In the genomic region with DNA sequence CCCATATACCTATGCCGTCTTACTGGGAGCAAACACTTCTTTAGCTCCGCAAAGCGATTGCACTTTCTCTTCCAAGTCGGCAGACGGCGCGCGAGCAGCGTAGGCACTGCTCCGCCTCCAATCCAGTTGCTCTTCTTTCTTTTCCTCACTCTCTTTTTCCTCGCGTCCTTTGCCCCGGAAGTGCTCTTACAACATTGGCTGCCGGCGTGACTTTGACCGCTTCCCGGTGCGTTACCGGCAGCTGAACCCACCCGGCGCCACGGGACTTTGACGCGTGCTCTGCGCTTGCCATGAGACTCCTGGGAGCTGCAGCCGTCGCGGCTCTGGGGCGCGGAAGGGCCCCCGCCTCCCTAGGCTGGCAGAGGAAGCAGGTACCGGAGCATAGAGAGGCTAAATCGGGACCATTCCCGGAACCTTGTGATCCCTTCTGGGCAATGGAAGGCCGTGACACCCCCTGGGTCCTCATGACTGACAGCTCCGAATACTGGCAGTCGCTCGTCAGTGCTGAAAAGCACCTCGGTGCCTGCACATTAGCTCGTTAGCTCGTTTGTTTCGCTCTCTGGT, we compare ENCODE assay signal across 8 cellular contexts. TPM values are rescaled to one million over a fixed set of nuclear protein-coding genes. Genes with fewer than 3 reads are reported as not detected.
DNase-seq lines count a peak whose midpoint lies in the region; ATAC-seq and TF ChIP-seq lines count a peak whose summit lies in the region.

A gene (plus strand): TSS at position 183 of the 564 bp plus-strand sequence. CDS start 108 bp downstream, at position 291.

- H3K4me3 ChIP-seq in IMR-90 (ENCODE audit: insufficient read depth, low read depth, low read length): peak within 1 kb of the TSS; percentile 81

- peak within 1 kb of the TSS; percentile 9; the same call in 1 of the 2 replicates for H2AK5ac ChIP-seq in IMR-90 (ENCODE audit: low read depth, low read length)

- no peak within 1 kb of the TSS for H2BK20ac ChIP-seq in IMR-90 (ENCODE audit: low read depth, low read length)

- H3K4me1 ChIP-seq in IMR-90 (ENCODE audit: control insufficient read depth, insufficient read depth, low read length): no peaks in the 10 kb centered on the region

- peak within 1 kb of the TSS; percentile 61 for H3K4ac ChIP-seq in IMR-90 (ENCODE audit: low read depth, low read length)

- CTCF ChIA-PET in IMR-90 (lab: Yijun Ruan, JAX): interaction anchor here (0.5 to 2.9 kb wide), 15 partner anchors 12 to 191 kb away, joined by 3 to 9 read pairs (median 4); no protein-coding TSS in a partner anchor

- peak within 1 kb of the TSS; percentile 25 for H3K56ac ChIP-seq in IMR-90 (ENCODE audit: extremely low read depth, insufficient read depth, low read length)

- no peaks in the 10 kb centered on the region for H4K20me1 ChIP-seq in IMR-90 (ENCODE audit: insufficient read depth, low read length)

- 0% methylated on average over 19 of the region's 42 CpGs; no CpG with 5 or more reads in 1 of the 2 experiments for WGBS in IMR-90 (ENCODE audit: extremely low coverage in 2 of 2, insufficient read length in 1 of 2), 2 experiments

- H4K5ac ChIP-seq in IMR-90 (ENCODE audit: low read depth, low read length): peak within 1 kb of the TSS; percentile 59

- peak within 1 kb of the TSS; percentile 93 for H2AK9ac ChIP-seq in IMR-90 (replicated peaks; ENCODE audit: low read depth, low read length, poor library complexity)

- H3K18ac ChIP-seq in IMR-90 (ENCODE audit: low read depth, low read length): no peak within 1 kb of the TSS

- peak within 1 kb of the TSS; percentile 71 for H3K4me2 ChIP-seq in IMR-90 (ENCODE audit: low read depth, low read length)

- no peaks in the 10 kb centered on the region for H3K9me3 ChIP-seq in IMR-90 (ENCODE audit: control insufficient read depth, insufficient read depth, low read length)

- peak within 1 kb of the TSS; percentile 98 for H2AFZ ChIP-seq in IMR-90 (replicated peaks; ENCODE audit: low read length, poor library complexity)

- H3K79me1 ChIP-seq in IMR-90 (ENCODE audit: low read depth in 1 of 2, low read length in 2 of 2): peaks cover 8 to 22% of the 10 kb centered on the region in 2 experiments; a peak in 3 of 4 replicates

- in situ Hi-C loops in IMR-90 (cut with MboI; ENCODE audit: low sequenced_read_pairs): loop anchor here (25.0 kb wide), 1 partner anchor 618 kb away; no protein-coding TSS in a partner anchor

- POLR2A ChIA-PET in IMR-90 (lab: Charles Lee; ENCODE audit: unreplicated experiment): interaction anchor here (0.6 to 0.7 kb wide), 2 partner anchors 395 to 1033 kb away, joined by 3 to 4 read pairs; no protein-coding TSS in a partner anchor

- H3K9ac ChIP-seq in IMR-90 (ENCODE audit: low read depth, low read length): peak within 1 kb of the TSS; percentile 74

- peak within 1 kb of the TSS; percentile 21; the same call in 1 of the 2 replicates for H3K23ac ChIP-seq in IMR-90 (ENCODE audit: low read depth, low read length)

- H4K8ac ChIP-seq in IMR-90 (ENCODE audit: low read depth in 2 of 2, low read length in 2 of 2): peak within 1 kb of the TSS; percentile 44 to 78

- no peak within 1 kb of the TSS for H2BK120ac ChIP-seq in IMR-90 (ENCODE audit: low read depth, low read length)

- H3K36me3 ChIP-seq in IMR-90 (ENCODE audit: control insufficient read depth, insufficient read depth, low read length): peaks cover 5% of the 10 kb centered on the region

- peak within 1 kb of the TSS; percentile 56 for H3K27ac ChIP-seq in IMR-90 (ENCODE audit: insufficient read depth, low read length)
- peak within 1 kb of the TSS; percentile 71 for H3K27ac ChIP-seq in epithelial cell of prostate

- H3K27me3 ChIP-seq in IMR-90 (ENCODE audit: control insufficient read depth, insufficient read depth, low read length): no peaks in the 10 kb centered on the region

- peak; percentile 96 for TF ChIP-seq CTCF in IMR-90 (conservative IDR thresholded peaks at IDR 0.05; ENCODE audit: low read depth, low read length)

- dilution Hi-C loops in IMR-90 (cut with HindIII; ENCODE audit: low sequenced_read_pairs, unreplicated experiment): no loop called here

- ATAC-seq in GM21526 (IDR thresholded peaks at IDR 0.05; ENCODE audit: low FRiP score, unreplicated experiment) (peak; percentile 99), IMR-90 (ENCODE audit: low read depth) (peak; percentile 99)

- H4K91ac ChIP-seq in IMR-90 (ENCODE audit: insufficient read depth, low read depth, low read length): no peak within 1 kb of the TSS; the same call in 1 of the 2 replicates

- intact Hi-C loops in IMR-90 (cut with micrococcal nuclease): loop anchor here (5.0 to 10.0 kb wide), 4 partner anchors 72 to 1027 kb away; a partner anchor contains a TSS

- TF ChIP-seq POLR2A in IMR-90 (IDR thresholded peaks at IDR 0.05; ENCODE audit: low read depth, low read length): peak; percentile 80; the same call in 1 of the 2 replicates

- TF ChIP-seq RAD21 in IMR-90 (IDR thresholded peaks at IDR 0.05; ENCODE audit: low read length): peak; percentile 61

- H3K14ac ChIP-seq in IMR-90 (replicated peaks; ENCODE audit: low read depth, low read length): peak within 1 kb of the TSS; percentile 5

- H2BK15ac ChIP-seq in IMR-90 (ENCODE audit: low read depth, low read length): no peak within 1 kb of the TSS

- no peaks in the 10 kb centered on the region for H3K9me1 ChIP-seq in IMR-90 (ENCODE audit: insufficient read depth, low read length)

- peak within 1 kb of the TSS; percentile 18 for H2BK5ac ChIP-seq in IMR-90 (ENCODE audit: low read depth, low read length, poor library complexity, severe bottlenecking)

- DNase-seq in DMS114 treated with DMSO at 0.1 percent for 48 hours (lab: John Stamatoyannopoulos, UW; ENCODE audit: unreplicated experiment) (peak; percentile 96), IMR-90 (peak; percentile 94), OCI-M1 (lab: John Stamatoyannopoulos, UW) (peak; percentile 94), activated T-cell treated with anti-CD3 and anti-CD28 coated beads for 4 hours (peak; percentile 81), epithelial cell of prostate (ENCODE audit: low read depth, low spot score) (peak; percentile 85), mucosa of gallbladder (ENCODE audit: low spot score) (peak; percentile 94)
- DNase-seq in stimulated activated CD8-positive, alpha-beta memory T cell treated with anti-CD3 and anti-CD28 coated beads, Interleukin-4, amount 100 ng/mL, for 48 hours: peak; percentile 88

- BruUV-seq in IMR-90 (replicated peaks; lab: Mats Ljungman, UMichigan): TSS peak; percentile 82

TF ChIP-seq in IMR-90, 13 proteins besides CTCF, POLR2A, EP300 and RAD21:
- TF ChIP-seq MAFK (IDR thresholded peaks at IDR 0.05; ENCODE audit: low read depth, low read length): 0 out of 2 replicates have a peak, but pooled peaks have one; percentile 14
- TF ChIP-seq RFX5 (IDR thresholded peaks at IDR 0.05; ENCODE audit: low read depth, low read length): no peak
- TF ChIP-seq BHLHE40 (IDR thresholded peaks at IDR 0.05; ENCODE audit: low read depth, low read length): peak; percentile 93
- peak; percentile 97 for TF ChIP-seq MXI1 (IDR thresholded peaks at IDR 0.05; ENCODE audit: borderline replicate concordance, low read depth, low read length)
- peak; percentile 34; the same call in 1 of the 2 replicates for TF ChIP-seq MAZ (IDR thresholded peaks at IDR 0.05; ENCODE audit: borderline replicate concordance, low read depth, low read length)
- no peak for TF ChIP-seq NFE2L2 (IDR thresholded peaks at IDR 0.05; ENCODE audit: low read depth, low read length)
- TF ChIP-seq, protein P1, sequence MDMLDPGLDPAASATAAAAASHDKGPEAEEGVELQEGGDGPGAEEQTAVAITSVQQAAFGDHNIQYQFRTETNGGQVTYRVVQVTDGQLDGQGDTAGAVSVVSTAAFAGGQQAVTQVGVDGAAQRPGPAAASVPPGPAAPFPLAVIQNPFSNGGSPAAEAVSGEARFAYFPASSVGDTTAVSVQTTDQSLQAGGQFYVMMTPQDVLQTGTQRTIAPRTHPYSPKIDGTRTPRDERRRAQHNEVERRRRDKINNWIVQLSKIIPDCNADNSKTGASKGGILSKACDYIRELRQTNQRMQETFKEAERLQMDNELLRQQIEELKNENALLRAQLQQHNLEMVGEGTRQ (IDR thresholded peaks at IDR 0.05; ENCODE audit: low read depth, low read length): peak; percentile 73
- TF ChIP-seq, protein P2, sequence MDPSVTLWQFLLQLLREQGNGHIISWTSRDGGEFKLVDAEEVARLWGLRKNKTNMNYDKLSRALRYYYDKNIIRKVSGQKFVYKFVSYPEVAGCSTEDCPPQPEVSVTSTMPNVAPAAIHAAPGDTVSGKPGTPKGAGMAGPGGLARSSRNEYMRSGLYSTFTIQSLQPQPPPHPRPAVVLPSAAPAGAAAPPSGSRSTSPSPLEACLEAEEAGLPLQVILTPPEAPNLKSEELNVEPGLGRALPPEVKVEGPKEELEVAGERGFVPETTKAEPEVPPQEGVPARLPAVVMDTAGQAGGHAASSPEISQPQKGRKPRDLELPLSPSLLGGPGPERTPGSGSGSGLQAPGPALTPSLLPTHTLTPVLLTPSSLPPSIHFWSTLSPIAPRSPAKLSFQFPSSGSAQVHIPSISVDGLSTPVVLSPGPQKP (IDR thresholded peaks at IDR 0.05; ENCODE audit: borderline replicate concordance, low read depth, low read length): no peak
- no peak for TF ChIP-seq CHD1 (IDR thresholded peaks at IDR 0.05; ENCODE audit: low read depth, low read length)
- TF ChIP-seq FOS (IDR thresholded peaks at IDR 0.05; ENCODE audit: low read depth, low read length): no peak
- peak; percentile 39 for TF ChIP-seq RCOR1 (IDR thresholded peaks at IDR 0.05; ENCODE audit: insufficient replicate concordance, low read length)
- TF ChIP-seq SMC3 (IDR thresholded peaks at IDR 0.05; ENCODE audit: low read depth, low read length): peak; percentile 63
- TF ChIP-seq CEBPB (IDR thresholded peaks at IDR 0.05; ENCODE audit: low read depth, low read length): peak; percentile 63

RNA-seq across cellular contexts. Expression of the gene that starts here (rescaled TPM):
- 36.0 and 55.0 TPM in 2 replicates for total RNA-seq in IMR-90 (2012; rRNA removed)
- polyA plus RNA-seq in IMR-90 (2012; rRNA removed): 9.9 and 12.4 TPM in 2 replicates
- polyA plus RNA-seq in IMR-90 (2012; cell fraction: cytosol; rRNA removed): 2.3 and 2.5 TPM in 2 replicates
- 1.6 and 9.6 TPM in 2 replicates for polyA plus RNA-seq in IMR-90 (2012; cell fraction: nucleus; rRNA removed; ENCODE audit: low replicate concordance)
- total RNA-seq in mucosa of gallbladder: 33.5 TPM

Comparison
In these comparisons a context has a peak if more than half of its experiments do, and no peak if none do; other contexts are left out.
1. Peak in every context shown above with its lines: DNase-seq, ATAC-seq, H3K4me3 ChIP-seq and H3K27ac ChIP-seq.